Comparison of ENCODE assay signal across 13 cellular contexts in genomic region chr6:34177181-34177591, GRCh38. TPM values are rescaled to one million over a fixed set of nuclear protein-coding genes. Genes with fewer than 3 reads are reported as not detected.
"Had no signal": no experiment of that assay in that cellular context is flagged by ENCODE, and none has a peak within 500 bp of the region (broad histone marks: within the 10 kb centered on the region; RNA-seq: fewer than 3 reads in every experiment).

No MANE protein-coding gene starts in this region.

- H3K4me3 Mint-ChIP-seq: activated CD4-positive, alpha-beta memory T cell treated with anti-CD3 and anti-CD28 coated beads, Interleukin-2, amount 10 ng/mL, durations not matched to agents 7 days and 5 days; activated naive CD8-positive, alpha-beta T cell treated with anti-CD3 and anti-CD28 coated beads, Interleukin-2, amount 10 ng/mL, durations not matched to agents 7 days and 5 days; stimulated activated naive B cell treated with anti-CD40 and anti-IgM and Interleukin-4, amounts not matched to agents 10 μg/mL and 1 μg/mL and 100 μg/mL, for 72 hours had no signal

- H3K9me3 Mint-ChIP-seq: activated CD4-positive, alpha-beta memory T cell treated with anti-CD3 and anti-CD28 coated beads, Interleukin-2, amount 10 ng/mL, durations not matched to agents 7 days and 5 days; activated naive CD8-positive, alpha-beta T cell treated with anti-CD3 and anti-CD28 coated beads, Interleukin-2, amount 10 ng/mL, durations not matched to agents 7 days and 5 days; activated T-helper 2 cell treated with anti-CD3 and anti-CD28 coated beads, Interferon-gamma antibody, Interleukin-2, Interleukin-4, amounts not matched to agents 10 μg/mL and 5 μg/mL and 100 μg/mL, durations not matched to agents 14 hours and 24 hours and 36 hours; naive thymus-derived CD4-positive, alpha-beta T cell; stimulated activated naive B cell treated with anti-CD40 and anti-IgM and Interleukin-4, amounts not matched to agents 10 μg/mL and 1 μg/mL and 100 μg/mL, for 72 hours had no signal

- H3K36me3 Mint-ChIP-seq: activated naive CD8-positive, alpha-beta T cell treated with anti-CD3 and anti-CD28 coated beads, Interleukin-2, amount 10 ng/mL, durations not matched to agents 7 days and 5 days; naive thymus-derived CD4-positive, alpha-beta T cell had no signal

- DNase-seq: activated CD4-positive, alpha-beta memory T cell treated with anti-CD3 and anti-CD28 coated beads, Interleukin-2, amount 10 ng/mL, durations not matched to agents 7 days and 5 days; activated naive CD8-positive, alpha-beta T cell treated with anti-CD3 and anti-CD28 coated beads, Interleukin-2, amount 10 ng/mL, durations not matched to agents 7 days and 5 days; anterior cingulate cortex; hippocampal formation; naive thymus-derived CD4-positive, alpha-beta T cell; stimulated activated naive B cell treated with anti-CD40 and anti-IgM and Interleukin-4, amounts not matched to agents 10 μg/mL and 1 μg/mL and 100 μg/mL, for 72 hours; T-helper 9 cell; upper lobe of left lung had no signal

- H3K4me1 Mint-ChIP-seq: activated naive CD8-positive, alpha-beta T cell treated with anti-CD3 and anti-CD28 coated beads, Interleukin-2, amount 10 ng/mL, durations not matched to agents 7 days and 5 days had no signal

- ATAC-seq: esophagus mucosa; naive thymus-derived CD4-positive, alpha-beta T cell; stimulated activated naive B cell treated with anti-CD40 and anti-IgM and Interleukin-4, amounts not matched to agents 10 μg/mL and 1 μg/mL and 100 μg/mL, for 72 hours had no signal

- H3K27me3 Mint-ChIP-seq: stimulated activated naive B cell treated with anti-CD40 and anti-IgM and Interleukin-4, amounts not matched to agents 10 μg/mL and 1 μg/mL and 100 μg/mL, for 72 hours had no signal

- H3K27ac Mint-ChIP-seq: activated CD4-positive, alpha-beta memory T cell treated with anti-CD3 and anti-CD28 coated beads, Interleukin-2, amount 10 ng/mL, durations not matched to agents 7 days and 5 days; activated naive CD8-positive, alpha-beta T cell treated with anti-CD3 and anti-CD28 coated beads, Interleukin-2, amount 10 ng/mL, durations not matched to agents 7 days and 5 days; activated T-helper 2 cell treated with anti-CD3 and anti-CD28 coated beads, Interferon-gamma antibody, Interleukin-2, Interleukin-4, amounts not matched to agents 10 μg/mL and 5 μg/mL and 100 μg/mL, durations not matched to agents 14 hours and 24 hours and 36 hours; stimulated activated naive B cell treated with anti-CD40 and anti-IgM and Interleukin-4, amounts not matched to agents 10 μg/mL and 1 μg/mL and 100 μg/mL, for 72 hours had no signal

RNA-seq across cellular contexts. Expression of gene GRM4, which starts 31.3 kb away (rescaled TPM):
- total RNA-seq: activated CD4-positive, alpha-beta memory T cell treated with anti-CD3 and anti-CD28 coated beads, Interleukin-2, amount 10 ng/mL, durations not matched to agents 7 days and 5 days; activated T-helper 2 cell treated with anti-CD3 and anti-CD28 coated beads, Interferon-gamma antibody, Interleukin-2, Interleukin-4, amounts not matched to agents 10 μg/mL and 5 μg/mL and 100 μg/mL, durations not matched to agents 14 hours and 24 hours and 36 hours; esophagus mucosa; glomerular endothelial cell; naive thymus-derived CD4-positive, alpha-beta T cell; right atrium auricular region; smooth muscle cell had no signal
